ENCODE assay signal across 15 cellular contexts in the genomic region with DNA sequence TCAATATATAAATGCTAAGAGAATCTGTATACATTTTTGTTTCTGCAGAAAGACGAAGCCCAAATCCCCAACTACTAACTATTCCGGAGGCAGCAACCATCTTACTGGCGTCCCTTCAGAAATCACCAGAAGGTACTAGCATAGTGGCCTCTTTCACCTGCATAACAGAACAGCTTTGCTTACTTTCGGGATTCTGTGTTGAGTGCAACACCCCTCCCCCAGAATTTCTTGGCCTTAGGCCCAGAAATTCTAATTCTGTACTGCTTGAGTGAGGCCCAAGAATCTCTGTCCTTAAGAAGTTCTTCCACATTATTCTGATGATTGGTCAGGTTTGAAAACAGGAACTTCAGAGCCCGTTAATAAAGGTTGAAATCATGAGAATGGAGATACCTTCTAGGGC. TPM values are rescaled to one million over a fixed set of nuclear protein-coding genes. Genes with fewer than 3 reads are reported as not detected.
DNase-seq lines count a peak whose midpoint lies in the region; ATAC-seq, FAIRE-seq and TF ChIP-seq lines count a peak whose summit lies in the region.
"Had no signal": no experiment of that assay in that cellular context is flagged by ENCODE, and none has a peak within 500 bp of the region (broad histone marks: within the 10 kb centered on the region; RNA-seq: fewer than 3 reads in every experiment).

No MANE protein-coding gene starts in this region.

- H3K27me3 Mint-ChIP-seq in activated naive CD8-positive, alpha-beta T cell = peaks cover 25% of the 10 kb centered on the region
- peaks cover 34% of the 10 kb centered on the region for H3K27me3 Mint-ChIP-seq in activated naive CD8-positive, alpha-beta T cell treated with anti-CD3 and anti-CD28 coated beads for 36 hours
- peaks cover 29% of the 10 kb centered on the region for H3K27me3 Mint-ChIP-seq in activated naive CD8-positive, alpha-beta T cell treated with anti-CD3 and anti-CD28 coated beads, Interleukin-2, amount 50 U/mL, for 24 hours

- H3K27me3 ChIP-seq in subcutaneous abdominal adipose tissue (ENCODE audit: control insufficient read depth in 5 of 5, insufficient read depth in 4 of 5, low read length in 5 of 5) (peaks cover 0 to 4% (median 0%) of the 10 kb centered on the region in 5 donors), uterus (no peaks in the 10 kb centered on the region)

- H3K9me3 ChIP-seq in kidney (ENCODE audit: control insufficient read depth in 1 of 2, low read length in 2 of 2) (no peaks in the 10 kb centered on the region), subcutaneous abdominal adipose tissue (ENCODE audit: control insufficient read depth in 5 of 5, low read length in 5 of 5) (peaks cover 0 to 2% (median 0%) of the 10 kb centered on the region in 5 donors), uterus (no peaks in the 10 kb centered on the region)

- peak; percentile 87 for FAIRE-seq in kidney (lab: Jason Lieb, UNC)
- FAIRE-seq: GM12891 had no signal

- DNase-seq in activated naive CD8-positive, alpha-beta T cell treated with anti-CD3 and anti-CD28 coated beads for 36 hours = no peak
- no peak for DNase-seq in activated naive CD8-positive, alpha-beta T cell treated with anti-CD3 and anti-CD28 coated beads, Interleukin-2, amount 50 U/mL, for 24 hours
- no peak for DNase-seq in kidney
- no peak for DNase-seq in HuH-7 (ENCODE audit: low spot score)
- DNase-seq in uterus = no peak
- DNase-seq in NCI-H1092 (lab: John Stamatoyannopoulos, UW) = no peak
- DNase-seq: activated CD8-positive, alpha-beta T cell treated with anti-CD3 and anti-CD28 coated beads for 36 hours; activated naive CD4-positive, alpha-beta T cell treated with anti-CD3 and anti-CD28 coated beads, Interleukin-2, amount 50 U/mL, for 16 hours; dermis blood vessel endothelial cell; naive thymus-derived CD8-positive, alpha-beta T cell; NCI-H446 treated with DMSO at 0.1 percent for 48 hours; stimulated activated CD4-positive, alpha-beta T cell treated with anti-CD3 and anti-CD28 coated beads, Interleukin-12 subunit alpha, Interleukin-12 subunit beta, amount 100 ng/mL, for 4 hours had no signal

- H3K27ac ChIP-seq in kidney (ENCODE audit: low read depth in 2 of 2, low read length in 2 of 2) (peak overlapping the region; percentile 82 to 85), subcutaneous abdominal adipose tissue (ENCODE audit: low read depth, low read length) (peak overlapping the region; percentile 45), uterus (no peak overlapping the region)

- peak overlapping the region in 1 of 2 donors; percentile 9 for H3K9ac ChIP-seq in kidney (ENCODE audit: low read length in 2 of 2)
- H3K9ac ChIP-seq in subcutaneous abdominal adipose tissue (ENCODE audit: low read length in 5 of 5) = no peak overlapping the region

- intact Hi-C loops in kidney (cut with DNase I) (no loop called here), uterus (cut with DNase I; ENCODE audit: low total_unique reads) (no loop called here)

- TF ChIP-seq POLR2A in uterus (IDR thresholded peaks at IDR 0.05) = no peak

- H3K4me3 ChIP-seq in kidney (ENCODE audit: low read length in 2 of 2) (peak overlapping the region in 1 of 2 donors; percentile 75), subcutaneous abdominal adipose tissue (ENCODE audit: low read depth in 1 of 5, low read length in 5 of 5) (no peak overlapping the region), uterus (no peak overlapping the region)

- peaks cover 0 to 9% of the 10 kb centered on the region in 2 donors for H3K4me1 ChIP-seq in kidney (ENCODE audit: control insufficient read depth in 1 of 2, insufficient read depth in 1 of 2, low read depth in 1 of 2, low read length in 2 of 2)
- peaks cover 0 to 27% (median 20%) of the 10 kb centered on the region in 5 donors for H3K4me1 ChIP-seq in subcutaneous abdominal adipose tissue (ENCODE audit: control insufficient read depth in 5 of 5, insufficient read depth in 5 of 5, low read length in 5 of 5)
- H3K4me1 ChIP-seq in uterus = no peaks in the 10 kb centered on the region

- no peaks in the 10 kb centered on the region for H3K36me3 ChIP-seq in kidney (ENCODE audit: control insufficient read depth in 1 of 2, insufficient read depth in 2 of 2, low read length in 2 of 2)
- peaks cover 0 to 4% (median 0%) of the 10 kb centered on the region in 5 donors for H3K36me3 ChIP-seq in subcutaneous abdominal adipose tissue (ENCODE audit: control insufficient read depth in 5 of 5, insufficient read depth in 5 of 5, low read length in 5 of 5)
- H3K36me3 ChIP-seq in uterus = no peaks in the 10 kb centered on the region

- H3K4me3 Mint-ChIP-seq in activated naive CD8-positive, alpha-beta T cell = peak overlapping the region; percentile 70
- H3K4me3 Mint-ChIP-seq in activated naive CD8-positive, alpha-beta T cell treated with anti-CD3 and anti-CD28 coated beads for 36 hours = no peak overlapping the region
- H3K4me3 Mint-ChIP-seq in activated naive CD8-positive, alpha-beta T cell treated with anti-CD3 and anti-CD28 coated beads, Interleukin-2, amount 50 U/mL, for 24 hours = peak overlapping the region; percentile 74

- peaks cover 6% of the 10 kb centered on the region for H3K36me3 Mint-ChIP-seq in activated naive CD8-positive, alpha-beta T cell
- H3K36me3 Mint-ChIP-seq in activated naive CD8-positive, alpha-beta T cell treated with anti-CD3 and anti-CD28 coated beads for 36 hours = no peaks in the 10 kb centered on the region
- no peaks in the 10 kb centered on the region for H3K36me3 Mint-ChIP-seq in activated naive CD8-positive, alpha-beta T cell treated with anti-CD3 and anti-CD28 coated beads, Interleukin-2, amount 50 U/mL, for 24 hours (ENCODE audit: low read depth)

- H3K4me1 Mint-ChIP-seq in activated naive CD8-positive, alpha-beta T cell (ENCODE audit: low read depth) = peaks cover 8% of the 10 kb centered on the region
- H3K4me1 Mint-ChIP-seq in activated naive CD8-positive, alpha-beta T cell treated with anti-CD3 and anti-CD28 coated beads for 36 hours = peaks cover 2% of the 10 kb centered on the region
- H3K4me1 Mint-ChIP-seq in activated naive CD8-positive, alpha-beta T cell treated with anti-CD3 and anti-CD28 coated beads, Interleukin-2, amount 50 U/mL, for 24 hours = peaks cover 6% of the 10 kb centered on the region

- no peak overlapping the region for H3K27ac Mint-ChIP-seq in activated naive CD8-positive, alpha-beta T cell
- no peak overlapping the region for H3K27ac Mint-ChIP-seq in activated naive CD8-positive, alpha-beta T cell treated with anti-CD3 and anti-CD28 coated beads for 36 hours
- no peak overlapping the region for H3K27ac Mint-ChIP-seq in activated naive CD8-positive, alpha-beta T cell treated with anti-CD3 and anti-CD28 coated beads, Interleukin-2, amount 50 U/mL, for 24 hours
- H3K27ac Mint-ChIP-seq: activated CD8-positive, alpha-beta T cell treated with anti-CD3 and anti-CD28 coated beads for 36 hours; naive thymus-derived CD8-positive, alpha-beta T cell had no signal

- TF ChIP-seq CTCF in kidney (IDR thresholded peaks at IDR 0.05; ENCODE audit: borderline replicate concordance, extremely low read depth, insufficient read depth) (no peak), uterus (IDR thresholded peaks at IDR 0.05) (no peak)

- H3K9me3 Mint-ChIP-seq in activated naive CD8-positive, alpha-beta T cell (ENCODE audit: low read depth) = peaks cover 10% of the 10 kb centered on the region
- peaks cover 3% of the 10 kb centered on the region for H3K9me3 Mint-ChIP-seq in activated naive CD8-positive, alpha-beta T cell treated with anti-CD3 and anti-CD28 coated beads for 36 hours
- H3K9me3 Mint-ChIP-seq in activated naive CD8-positive, alpha-beta T cell treated with anti-CD3 and anti-CD28 coated beads, Interleukin-2, amount 50 U/mL, for 24 hours = peaks cover 6% of the 10 kb centered on the region

- no peak for ATAC-seq in activated naive CD8-positive, alpha-beta T cell treated with anti-CD3 and anti-CD28 coated beads, Interleukin-2, amount 50 U/mL, for 24 hours
- ATAC-seq: activated CD8-positive, alpha-beta T cell treated with anti-CD3 and anti-CD28 coated beads for 36 hours; naive thymus-derived CD8-positive, alpha-beta T cell had no signal

RNA-seq across cellular contexts. Expression of a gene that starts 2.9 kb away (rescaled TPM):
- total RNA-seq in activated naive CD8-positive, alpha-beta T cell treated with anti-CD3 and anti-CD28 coated beads for 36 hours = under 1 TPM; 0.31 to 0.42 TPM
- total RNA-seq in kidney (52.2 TPM), uterus (1 to 10 TPM in 2 of 4 donors, under 1 TPM in 1, not detected in 1; 0.67 to 2.4 (median 1.2) TPM)
- 28.2 TPM for polyA plus RNA-seq in kidney (ENCODE audit: insufficient read depth, low read depth, low replicate concordance)

RNA-seq across cellular contexts. Expression of a gene that starts 27.4 kb away (rescaled TPM):
- total RNA-seq in activated naive CD8-positive, alpha-beta T cell treated with anti-CD3 and anti-CD28 coated beads for 36 hours = 10 to 100 TPM; 34.1 to 35.4 TPM
- total RNA-seq in kidney (28.9 TPM), uterus (10 to 100 TPM; 14.1 to 70.0 (median 31.4) TPM)
- 15.7 TPM for polyA plus RNA-seq in kidney (ENCODE audit: insufficient read depth, low read depth, low replicate concordance)

RNA-seq across cellular contexts. Expression of a gene that starts 27.5 kb away (rescaled TPM):
- total RNA-seq in activated naive CD8-positive, alpha-beta T cell treated with anti-CD3 and anti-CD28 coated beads for 36 hours = 10 to 100 TPM; 83.4 to 90.7 TPM
- total RNA-seq in kidney = 37.5 TPM
- polyA plus RNA-seq in kidney (ENCODE audit: insufficient read depth, low read depth, low replicate concordance) = 9.0 TPM
- total RNA-seq in uterus = 10 to 100 TPM; 15.4 to 99.0 (median 24.3) TPM

Comparison
In these comparisons a context has a peak if more than half of its experiments do, and no peak if none do; other contexts are left out.
1. H3K27ac ChIP-seq: peak in kidney (2 of 2) and subcutaneous abdominal adipose tissue (single experiment); none in uterus (0 of 2).
2. RNA of a gene that starts 2.9 kb away (total RNA-seq): 52.2 TPM in kidney (single experiment); 0.67 to 2.4 TPM in uterus and 0.31 to 0.42 TPM in activated naive CD8-positive, alpha-beta T cell treated with anti-CD3 and anti-CD28 coated beads for 36 hours; every median in the first group is over 10 times any median in the second.